ENCODE assay signal across 1 cellular context in genomic region chr12:121250359-121250758, GRCh38.
TF ChIP-seq lines count a peak whose summit lies in the region.

No MANE protein-coding gene starts in this region.

TF ChIP-seq in IMR-90, 13 proteins besides CTCF, POLR2A, EP300 and RAD21:
- TF ChIP-seq NFE2L2 (IDR thresholded peaks at IDR 0.05; ENCODE audit: low read depth, low read length), result no peak
- no peak for TF ChIP-seq CEBPB (IDR thresholded peaks at IDR 0.05; ENCODE audit: low read depth, low read length)
- no peak for TF ChIP-seq MAFK (IDR thresholded peaks at IDR 0.05; ENCODE audit: low read depth, low read length)
- TF ChIP-seq MAZ (IDR thresholded peaks at IDR 0.05; ENCODE audit: borderline replicate concordance, low read depth, low read length), result no peak
- TF ChIP-seq FOS (IDR thresholded peaks at IDR 0.05; ENCODE audit: low read depth, low read length), result no peak
- TF ChIP-seq MXI1 (IDR thresholded peaks at IDR 0.05; ENCODE audit: borderline replicate concordance, low read depth, low read length), result no peak
- TF ChIP-seq ELK1 (IDR thresholded peaks at IDR 0.05; ENCODE audit: borderline replicate concordance, low read depth, low read length), result no peak
- no peak for TF ChIP-seq RCOR1 (IDR thresholded peaks at IDR 0.05; ENCODE audit: insufficient replicate concordance, low read length)
- no peak for TF ChIP-seq USF2 (IDR thresholded peaks at IDR 0.05; ENCODE audit: low read depth, low read length)
- no peak for TF ChIP-seq BHLHE40 (IDR thresholded peaks at IDR 0.05; ENCODE audit: low read depth, low read length)
- no peak for TF ChIP-seq SMC3 (IDR thresholded peaks at IDR 0.05; ENCODE audit: low read depth, low read length)
- no peak for TF ChIP-seq CHD1 (IDR thresholded peaks at IDR 0.05; ENCODE audit: low read depth, low read length)
- no peak for TF ChIP-seq RFX5 (IDR thresholded peaks at IDR 0.05; ENCODE audit: low read depth, low read length)
